In the genomic region with DNA sequence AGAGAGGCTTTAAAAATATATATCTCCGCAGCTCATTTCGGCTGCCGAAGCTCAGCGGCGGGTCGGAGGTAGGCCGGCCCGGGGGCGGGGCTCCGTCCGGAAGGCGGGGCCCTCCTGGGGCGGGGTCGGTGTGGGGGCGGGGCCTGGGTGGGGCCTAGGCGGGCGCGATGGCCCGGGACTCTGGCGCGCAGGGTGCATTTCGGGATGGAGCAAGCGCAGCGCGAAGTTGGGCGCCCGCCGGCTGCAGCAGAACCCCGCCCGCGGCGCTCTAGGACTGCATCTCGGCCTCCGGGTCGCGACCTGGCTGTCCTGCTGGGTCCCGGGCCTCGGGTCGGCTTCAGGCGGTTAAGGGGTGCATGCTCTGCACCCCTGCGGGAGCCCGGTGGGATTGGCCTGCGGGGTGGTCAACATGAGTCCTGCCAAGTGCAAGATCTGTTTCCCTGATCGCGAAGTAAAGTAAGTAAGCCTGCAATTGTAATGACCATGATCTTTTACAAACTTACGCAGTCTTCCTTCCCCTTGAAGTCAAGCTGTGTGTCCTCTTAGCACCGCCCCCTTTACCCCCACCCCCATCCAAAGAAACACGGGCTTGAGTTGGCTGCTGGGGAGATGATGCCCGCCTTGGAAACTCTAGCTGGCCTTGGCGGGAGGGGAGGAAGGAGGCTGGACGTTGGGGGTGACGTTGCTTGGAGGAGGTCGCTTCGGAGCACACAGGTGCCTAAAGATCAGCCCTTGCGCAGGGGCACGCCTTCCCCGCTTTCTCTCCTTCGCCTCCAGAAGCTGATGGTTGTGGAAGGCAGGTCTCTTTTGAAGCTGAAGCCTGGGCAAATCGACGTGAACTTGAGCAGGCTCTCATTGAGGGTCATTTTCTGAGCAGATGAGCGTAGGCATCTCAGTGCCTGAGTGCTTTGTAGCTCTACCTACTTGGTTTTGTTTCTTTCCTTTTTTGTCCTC, we compare ENCODE assay signal across 8 cellular contexts. TPM values are rescaled to one million over a fixed set of nuclear protein-coding genes. Genes with fewer than 3 reads are reported as not detected.
DNase-seq lines count a peak whose midpoint lies in the region; ATAC-seq, FAIRE-seq and TF ChIP-seq lines count a peak whose summit lies in the region.

No MANE protein-coding gene starts in this region.

- no peaks in the 10 kb centered on the region for H3K36me3 Mint-ChIP-seq in activated T-helper 17 cell treated with anti-CD3 and anti-CD28 coated beads, Interleukin-2, amount 50 U/mL, for 72 hours (ENCODE audit: low read depth)
- peaks cover 0 to 3% (median 0%) of the 10 kb centered on the region in 3 donors for H3K36me3 Mint-ChIP-seq in naive thymus-derived CD8-positive, alpha-beta T cell
- no peaks in the 10 kb centered on the region for H3K36me3 Mint-ChIP-seq in stimulated activated memory B cell treated with anti-CD40 and anti-IgM and Interleukin-4, amounts not matched to agents 10 μg/mL and 1 μg/mL and 100 μg/mL, for 72 hours

- no peaks in the 10 kb centered on the region for H3K27me3 Mint-ChIP-seq in activated T-helper 17 cell treated with anti-CD3 and anti-CD28 coated beads, Interleukin-2, amount 50 U/mL, for 72 hours
- peaks cover 0 to 7% (median 0%) of the 10 kb centered on the region in 5 donors for H3K27me3 Mint-ChIP-seq in naive thymus-derived CD8-positive, alpha-beta T cell
- no peaks in the 10 kb centered on the region for H3K27me3 Mint-ChIP-seq in stimulated activated memory B cell treated with anti-CD40 and anti-IgM and Interleukin-4, amounts not matched to agents 10 μg/mL and 1 μg/mL and 100 μg/mL, for 72 hours

- peaks cover 12% of the 10 kb centered on the region; the same call in 1 of the 2 replicates for H3K27me3 ChIP-seq in HUES64 (ENCODE audit: insufficient read depth, low read length)

- no peaks in the 10 kb centered on the region for H3K4me1 Mint-ChIP-seq in activated T-helper 17 cell treated with anti-CD3 and anti-CD28 coated beads, Interleukin-2, amount 50 U/mL, for 72 hours
- peaks cover 10 to 28% (median 22%) of the 10 kb centered on the region in 4 donors for H3K4me1 Mint-ChIP-seq in naive thymus-derived CD8-positive, alpha-beta T cell
- peaks cover 16% of the 10 kb centered on the region for H3K4me1 Mint-ChIP-seq in stimulated activated memory B cell treated with anti-CD40 and anti-IgM and Interleukin-4, amounts not matched to agents 10 μg/mL and 1 μg/mL and 100 μg/mL, for 72 hours

- no peak for FAIRE-seq in RCC 7860 (lab: Jason Lieb, UNC)

- peak overlapping the region; percentile 86 for H3K4me3 ChIP-seq in HUES64 (ENCODE audit: low read length)
- peak overlapping the region; percentile 60 for H3K4me3 ChIP-seq in fibroblast of pulmonary artery (replicated peaks; ENCODE audit: low read depth, low read length)

- H3K4me1 ChIP-seq in HUES64 (ENCODE audit: insufficient read depth, low read length) = no peaks in the 10 kb centered on the region

- no peaks in the 10 kb centered on the region for H3K36me3 ChIP-seq in HUES64 (ENCODE audit: insufficient read depth, low read length)

- peak overlapping the region; percentile 94 for H3K27ac ChIP-seq in HUES64 (ENCODE audit: low read depth, low read length)

- DNase-seq in CD1c-positive myeloid dendritic cell (ENCODE audit: extremely low spot score) = peak; percentile 84
- DNase-seq in RCC 7860 (ENCODE audit: low spot score) = peak; percentile 6
- DNase-seq in fibroblast of pulmonary artery (ENCODE audit: low read depth) = peak; percentile 52
- peak; percentile 64 to 88 (median 79) for DNase-seq in naive thymus-derived CD8-positive, alpha-beta T cell

- H3K9me3 ChIP-seq in HUES64 (ENCODE audit: insufficient read depth, low read depth, low read length) = no peaks in the 10 kb centered on the region

- peak overlapping the region; percentile 69 for H3K27ac Mint-ChIP-seq in activated T-helper 17 cell treated with anti-CD3 and anti-CD28 coated beads, Interleukin-2, amount 50 U/mL, for 72 hours
- peak overlapping the region; percentile 69 to 96 (median 89) for H3K27ac Mint-ChIP-seq in naive thymus-derived CD8-positive, alpha-beta T cell
- H3K27ac Mint-ChIP-seq in stimulated activated memory B cell treated with anti-CD40 and anti-IgM and Interleukin-4, amounts not matched to agents 10 μg/mL and 1 μg/mL and 100 μg/mL, for 72 hours = peak overlapping the region; percentile 61

- peak overlapping the region; percentile 93 for H3K4me3 Mint-ChIP-seq in activated T-helper 17 cell treated with anti-CD3 and anti-CD28 coated beads, Interleukin-2, amount 50 U/mL, for 72 hours
- peak overlapping the region; percentile 88 to 98 (median 95) for H3K4me3 Mint-ChIP-seq in naive thymus-derived CD8-positive, alpha-beta T cell
- H3K4me3 Mint-ChIP-seq in stimulated activated memory B cell treated with anti-CD40 and anti-IgM and Interleukin-4, amounts not matched to agents 10 μg/mL and 1 μg/mL and 100 μg/mL, for 72 hours = peak overlapping the region; percentile 83

- H3K9ac ChIP-seq in HUES64 (ENCODE audit: low read depth, low read length) = peak overlapping the region; percentile 77

- TF ChIP-seq CTCF in fibroblast of pulmonary artery (IDR thresholded peaks at IDR 0.05; ENCODE audit: low read length, missing control alignments) = no peak

- POLR2A ChIA-PET in naive thymus-derived CD8-positive, alpha-beta T cell (lab: Charles Lee) = interaction anchor here (0.5 to 1.6 kb wide), 4 partner anchors 43 to 521 kb away, joined by 3 to 8 read pairs (median 4); partner anchors contain the start of gene SELPLG

- WGBS in HUES64 = under 1% methylated on average over 61 of the region's 61 CpGs

- ATAC-seq in GM21360 (IDR thresholded peaks at IDR 0.05; ENCODE audit: unreplicated experiment) = peak; percentile 73
- ATAC-seq in activated T-helper 17 cell treated with anti-CD3 and anti-CD28 coated beads, Interleukin-2, amount 50 U/mL, for 72 hours (replicated peaks) = peak; percentile 94
- ATAC-seq in naive thymus-derived CD8-positive, alpha-beta T cell = peak; percentile 91 to 93
- ATAC-seq in stimulated activated memory B cell treated with anti-CD40 and anti-IgM and Interleukin-4, amounts not matched to agents 10 μg/mL and 1 μg/mL and 100 μg/mL, for 72 hours = peak; percentile 96

- H3K9me3 Mint-ChIP-seq in activated T-helper 17 cell treated with anti-CD3 and anti-CD28 coated beads, Interleukin-2, amount 50 U/mL, for 72 hours = no peaks in the 10 kb centered on the region
- H3K9me3 Mint-ChIP-seq in naive thymus-derived CD8-positive, alpha-beta T cell = no peaks in the 10 kb centered on the region
- no peaks in the 10 kb centered on the region for H3K9me3 Mint-ChIP-seq in stimulated activated memory B cell treated with anti-CD40 and anti-IgM and Interleukin-4, amounts not matched to agents 10 μg/mL and 1 μg/mL and 100 μg/mL, for 72 hours

RNA-seq across cellular contexts. Expression of gene ACACB, which starts 38.4 kb away (rescaled TPM):
- polyA plus RNA-seq in HUES64 (2013, experiment 1 of 2) = 4.2 TPM
- polyA plus RNA-seq in HUES64 (2013, experiment 2 of 2) = 5.1 TPM
- 10 to 100 TPM in 1 of 2 donors, 1 to 10 TPM in 1; 7.4 to 17.3 TPM for total RNA-seq in activated T-helper 17 cell treated with anti-CD3 and anti-CD28 coated beads, Interleukin-2, amount 50 U/mL, for 72 hours
- 10 to 100 TPM; 40.4 to 43.3 TPM for total RNA-seq in naive thymus-derived CD8-positive, alpha-beta T cell
- 1 to 10 TPM; 1.1 to 3.9 (median 2.9) TPM for polyA plus RNA-seq in naive thymus-derived CD8-positive, alpha-beta T cell

RNA-seq across cellular contexts. Expression of gene UNG, which starts 57.4 kb away (rescaled TPM):
- polyA plus RNA-seq in HUES64 (2013, experiment 1 of 2) = 117 TPM
- 103 TPM for polyA plus RNA-seq in HUES64 (2013, experiment 2 of 2)
- 10 to 100 TPM; 48.3 to 85.7 TPM for total RNA-seq in activated T-helper 17 cell treated with anti-CD3 and anti-CD28 coated beads, Interleukin-2, amount 50 U/mL, for 72 hours
- 10 to 100 TPM; 13.6 to 15.0 TPM for total RNA-seq in naive thymus-derived CD8-positive, alpha-beta T cell
- polyA plus RNA-seq in naive thymus-derived CD8-positive, alpha-beta T cell = 10 to 100 TPM; 21.0 to 26.8 (median 24.0) TPM

Comparison
In these comparisons a context has a peak if more than half of its experiments do, and no peak if none do; other contexts are left out.
1. Peak in every context shown above with its lines: DNase-seq, ATAC-seq, H3K4me3 ChIP-seq and H3K27ac ChIP-seq.
2. DNase-seq: peak in every context shown above with its lines; median percentile 84 in CD1c-positive myeloid dendritic cell; 79 in naive thymus-derived CD8-positive, alpha-beta T cell; 52 in fibroblast of pulmonary artery; 6 in RCC 7860.